In the genomic region with DNA sequence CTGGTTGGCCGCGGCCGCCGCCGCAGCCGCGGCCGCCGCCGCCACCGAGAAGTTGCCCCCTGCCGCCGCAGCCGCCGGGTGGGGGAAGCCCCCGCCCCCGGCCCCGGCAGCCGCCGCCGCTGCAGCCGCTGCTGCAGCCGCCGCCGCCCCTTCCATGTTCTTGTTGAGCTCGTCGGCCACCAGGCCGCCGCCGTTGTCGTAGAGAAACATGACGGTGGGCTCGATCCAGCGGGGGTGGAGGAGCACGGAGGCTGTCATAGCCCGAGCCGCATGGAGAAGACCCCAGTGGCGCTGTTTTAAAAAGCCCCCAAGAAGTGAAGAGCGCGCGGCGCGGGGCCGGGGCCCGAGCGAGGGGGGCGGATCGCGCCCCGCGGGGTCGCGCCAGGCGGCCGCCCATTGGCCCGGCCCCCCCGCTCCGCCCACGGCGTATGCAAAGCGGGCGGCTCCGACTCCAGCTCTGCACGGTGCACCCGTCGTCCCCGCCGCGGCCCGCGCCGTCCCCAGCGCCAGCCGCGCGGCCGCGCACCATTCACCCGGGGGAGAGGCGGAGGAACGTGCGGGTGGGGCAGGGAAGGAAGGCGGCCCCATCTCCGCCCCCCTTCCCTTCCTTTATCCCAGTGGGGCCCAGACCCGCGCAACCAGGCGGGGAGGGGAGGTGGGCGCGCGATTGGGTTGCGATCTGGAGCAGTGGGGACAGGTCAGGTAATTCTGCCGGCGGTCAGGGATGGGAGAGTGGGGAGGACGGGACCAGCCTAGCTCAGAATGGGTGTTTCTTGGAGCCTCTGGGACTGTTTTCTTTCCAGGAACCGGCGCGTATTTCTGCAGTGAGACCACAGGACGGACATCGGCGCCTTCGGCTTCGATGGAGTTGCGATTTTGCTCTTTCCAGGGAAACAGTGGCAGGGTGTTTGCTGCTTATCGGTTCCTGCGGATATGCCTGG, we compare ENCODE assay signal across 9 cellular contexts. TPM values are rescaled to one million over a fixed set of nuclear protein-coding genes. Genes with fewer than 3 reads are reported as not detected.
DNase-seq lines count a peak whose midpoint lies in the region; ATAC-seq lines count a peak whose summit lies in the region.
"Had no signal": no experiment of that assay in that cellular context is flagged by ENCODE, and none has a peak within 500 bp of the region (broad histone marks: within the 10 kb centered on the region; RNA-seq: fewer than 3 reads in every experiment).

A gene (minus strand): TSS at position 272 of the 941 bp plus-strand sequence. CDS start 14 bp downstream, at position 258.

- intact Hi-C loops in posterior vena cava (cut with DNase I) = loop anchor here (10.0 kb wide), 2 partner anchors 375 to 895 kb away; no protein-coding TSS in a partner anchor

- DNase-seq in NCI-H1092 (lab: John Stamatoyannopoulos, UW) (peak; percentile 76), NCI-H1092 treated with DMSO at 0.1 percent for 48 hours (lab: John Stamatoyannopoulos, UW) (no peak), HT1080 (ENCODE audit: low read depth) (peak; percentile 70), SJCRH30 (peak; percentile 81 to 87), posterior vena cava (ENCODE audit: low spot score) (peak; percentile 74), superior temporal gyrus (ENCODE audit: extremely low spot score) (no peak)

- H3K27ac ChIP-seq in SJCRH30 = no peak within 1 kb of the TSS
- H3K27ac ChIP-seq: 22Rv1 had no signal

- H3K27me3 ChIP-seq in SJCRH30 = no peaks in the 10 kb centered on the region

- H3K9me3 ChIP-seq in SJCRH30 (replicated peaks) = no peaks in the 10 kb centered on the region

- H3K36me3 ChIP-seq in SJCRH30 = no peaks in the 10 kb centered on the region

- no peaks in the 10 kb centered on the region; the same call in 1 of the 2 replicates for H3K4me1 ChIP-seq in SJCRH30

- H3K4me3 ChIP-seq in SJCRH30 = peak within 1 kb of the TSS; percentile 87

- ATAC-seq in esophagus mucosa (peak; percentile 59), GM21576 (IDR thresholded peaks at IDR 0.05; ENCODE audit: unreplicated experiment) (no peak)

RNA-seq across cellular contexts. Expression of the gene that starts here (rescaled TPM):
- total RNA-seq in HT1080 (2014; rRNA removed; shearing (Covaris generic)) = 0.70 and 0.88 TPM in 2 replicates
- 0.84 and 0.85 TPM in 2 replicates for polyA plus RNA-seq in HT1080 (2015; cell fraction: cytosol; rRNA removed)
- 0.67 and 0.86 TPM in 2 replicates for polyA plus RNA-seq in HT1080 (2015; cell fraction: nucleus; rRNA removed)
- total RNA-seq in SJCRH30 (2014; rRNA removed; shearing (Covaris generic)) = 1.6 and 1.7 TPM in 2 replicates
- total RNA-seq in esophagus mucosa = not detected
- total RNA-seq in posterior vena cava = under 1 TPM in 1 of 2 donors, not detected in 1; 0.14 TPM

Comparison
In these comparisons a context has a peak if more than half of its experiments do, and no peak if none do; other contexts are left out.
1. DNase-seq: peak in NCI-H1092 (single experiment) and SJCRH30 (2 of 2); none in NCI-H1092 treated with DMSO at 0.1 percent for 48 hours (single experiment) and superior temporal gyrus (single experiment).
2. Peak in DNase-seq in HT1080; RNA of the gene not detected or under 1 TPM.
3. Peak in ATAC-seq in esophagus mucosa; RNA of the gene not detected or under 1 TPM.
4. Peak in DNase-seq in posterior vena cava; RNA of the gene not detected or under 1 TPM.